Comparison of ENCODE assay signal across 9 cellular contexts in the genomic region with DNA sequence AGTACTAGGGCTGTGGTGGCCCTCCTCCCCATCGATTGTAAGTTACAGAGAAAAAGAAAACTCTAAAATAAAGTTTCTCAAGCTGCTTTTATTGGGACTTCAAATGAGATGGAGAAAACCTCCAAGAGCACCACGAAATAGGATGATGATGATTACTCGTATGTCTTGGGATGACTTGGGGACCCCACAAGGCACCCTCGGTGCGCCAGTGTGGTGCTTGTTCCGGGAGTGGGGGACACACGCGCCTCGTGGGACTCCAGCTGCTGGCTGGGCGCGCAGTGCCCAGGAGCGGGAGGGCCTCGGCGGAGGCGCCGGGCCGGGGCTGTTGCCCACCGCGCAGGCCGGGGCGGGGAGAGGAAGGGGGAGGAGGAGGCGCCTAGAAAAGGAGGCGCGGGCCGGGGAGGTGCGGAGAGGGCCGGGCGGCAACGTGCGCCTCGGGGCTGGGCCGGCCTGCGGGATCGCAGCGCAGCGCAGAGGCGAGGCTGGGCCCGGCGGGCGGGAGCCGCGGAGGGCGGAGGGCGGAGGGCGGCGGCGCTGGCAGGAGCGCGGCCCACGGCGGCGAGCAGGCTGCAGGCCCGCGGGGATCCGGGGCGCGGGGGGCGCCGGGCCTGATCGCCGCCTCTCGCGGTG. TPM values are rescaled to one million over a fixed set of nuclear protein-coding genes. Genes with fewer than 3 reads are reported as not detected.
DNase-seq lines count a peak whose midpoint lies in the region; ATAC-seq and TF ChIP-seq lines count a peak whose summit lies in the region.
"Had no signal": no experiment of that assay in that cellular context is flagged by ENCODE, and none has a peak within 500 bp of the region (broad histone marks: within the 10 kb centered on the region; RNA-seq: fewer than 3 reads in every experiment).

A gene with protein sequence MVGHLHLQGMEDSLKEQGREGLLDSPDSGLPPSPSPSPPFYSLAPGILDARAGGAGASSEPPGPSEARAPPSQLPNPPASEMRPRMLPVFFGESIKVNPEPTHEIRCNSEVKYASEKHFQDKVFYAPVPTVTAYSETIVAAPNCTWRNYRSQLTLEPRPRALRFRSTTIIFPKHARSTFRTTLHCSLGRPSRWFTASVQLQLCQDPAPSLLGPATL (plus strand): TSS at position 408 of the 630 bp plus-strand sequence. CDS start 337 bp downstream, outside the sequence.

- H3K27me3 ChIP-seq in right atrium auricular region (no peaks in the 10 kb centered on the region), ectodermal cell (ENCODE audit: control insufficient read depth, insufficient read depth, low read length, poor library complexity, severe bottlenecking) (peaks cover 31% of the 10 kb centered on the region), upper lobe of left lung (peaks cover 0 to 18% (median 6%) of the 10 kb centered on the region in 4 donors), MM.1S (replicated peaks; ENCODE audit: insufficient read depth, low read length) (0 out of 2 replicates have a peak, but pooled peaks cover 7% of the 10 kb centered on the region)
- peaks cover 0 to 8% of the 10 kb centered on the region in 2 donors for H3K27me3 ChIP-seq in naive thymus-derived CD4-positive, alpha-beta T cell (ENCODE audit: control insufficient read depth in 2 of 2, insufficient read depth in 2 of 2, low read length in 2 of 2)

- H3K9me3 ChIP-seq in right atrium auricular region, result no peaks in the 10 kb centered on the region
- H3K9me3 ChIP-seq in ectodermal cell (ENCODE audit: control insufficient read depth, low read length), result no peaks in the 10 kb centered on the region
- H3K9me3 ChIP-seq in mucosa of descending colon, result no peaks in the 10 kb centered on the region
- H3K9me3 ChIP-seq in upper lobe of left lung, result no peaks in the 10 kb centered on the region
- H3K9me3 ChIP-seq in MM.1S (replicated peaks; ENCODE audit: insufficient read depth, low read length), result no peaks in the 10 kb centered on the region
- H3K9me3 ChIP-seq in naive thymus-derived CD4-positive, alpha-beta T cell (ENCODE audit: control insufficient read depth in 2 of 3, low read length in 3 of 3), result no peaks in the 10 kb centered on the region

- no peak within 1 kb of the TSS for H2AFZ ChIP-seq in MM.1S (ENCODE audit: low read length)

- no peak for TF ChIP-seq EP300 in upper lobe of left lung (IDR thresholded peaks at IDR 0.05)

- H3K36me3 ChIP-seq in right atrium auricular region, result no peaks in the 10 kb centered on the region
- H3K36me3 ChIP-seq in ectodermal cell (ENCODE audit: control insufficient read depth, insufficient read depth, low read length), result no peaks in the 10 kb centered on the region
- no peaks in the 10 kb centered on the region for H3K36me3 ChIP-seq in mucosa of descending colon (ENCODE audit: low read depth)
- H3K36me3 ChIP-seq in upper lobe of left lung, result no peaks in the 10 kb centered on the region
- no peaks in the 10 kb centered on the region for H3K36me3 ChIP-seq in MM.1S (replicated peaks; ENCODE audit: insufficient read depth, low read length)
- H3K36me3 ChIP-seq in naive thymus-derived CD4-positive, alpha-beta T cell (ENCODE audit: control insufficient read depth in 2 of 3, insufficient read depth in 3 of 3, low read length in 3 of 3), result no peaks in the 10 kb centered on the region

- H3K4me3 ChIP-seq in right atrium auricular region (peak within 1 kb of the TSS in 1 of 2 donors; percentile 44), ectodermal cell (ENCODE audit: insufficient read depth, low read depth, low read length) (peak within 1 kb of the TSS; percentile 37), mucosa of descending colon (peak within 1 kb of the TSS; percentile 22), upper lobe of left lung (peak within 1 kb of the TSS in 3 of 4 donors; percentile 28 to 46 (median 43)), MM.1S (ENCODE audit: low read length) (no peak within 1 kb of the TSS)
- no peak within 1 kb of the TSS for H3K4me3 ChIP-seq in naive thymus-derived CD4-positive, alpha-beta T cell (ENCODE audit: low read length)

- DNase-seq in Right ventricle myocardium inferior (ENCODE audit: missing footprints) (no peak), right atrium auricular region (ENCODE audit: low spot score) (no peak), mucosa of descending colon (peak in 2 of 3 donors; percentile 64 to 80), upper lobe of left lung (peak in 1 of 2 donors; percentile 86), SK-N-DZ (ENCODE audit: low spot score) (no peak), MM.1S (no peak)
- DNase-seq in naive thymus-derived CD4-positive, alpha-beta T cell, result no peak
- DNase-seq: NCI-H1694 treated with DMSO at 0.1 percent for 48 hours had no signal

- 5 to 6% methylated on average over 63 of the region's 63 CpGs for WGBS in ectodermal cell, 2 experiments
- WGBS in upper lobe of left lung, 2 donors, result 7 to 15% methylated on average over 20 to 25 of the region's 63 CpGs

- TF ChIP-seq CTCF in right atrium auricular region (IDR thresholded peaks at IDR 0.05), result no peak
- no peak for TF ChIP-seq CTCF in mucosa of descending colon (IDR thresholded peaks at IDR 0.05)
- no peak for TF ChIP-seq CTCF in upper lobe of left lung (IDR thresholded peaks at IDR 0.05)
- no peak for TF ChIP-seq CTCF in MM.1S (IDR thresholded peaks at IDR 0.05; ENCODE audit: low read length)

- peak within 1 kb of the TSS in 2 of 10 donors; percentile 63 to 66 for H3K4me3 Mint-ChIP-seq in naive thymus-derived CD4-positive, alpha-beta T cell

- no peaks in the 10 kb centered on the region for H4K20me1 ChIP-seq in MM.1S (ENCODE audit: insufficient read depth, low read length)

- no peaks in the 10 kb centered on the region for H3K79me2 ChIP-seq in MM.1S (ENCODE audit: low read length)

- intact Hi-C loops in Right ventricle myocardium inferior (cut with DNase I), result no loop called here
- intact Hi-C loops in mucosa of descending colon (cut with DNase I, micrococcal nuclease), result no loop called here
- intact Hi-C loops in naive thymus-derived CD4-positive, alpha-beta T cell (cut with micrococcal nuclease), result no loop called here

- H3K4me1 Mint-ChIP-seq in naive thymus-derived CD4-positive, alpha-beta T cell, result peaks cover 0 to 9% (median 5%) of the 10 kb centered on the region in 7 donors

- TF ChIP-seq POLR2A in upper lobe of left lung (IDR thresholded peaks at IDR 0.05), result no peak

- no peak within 1 kb of the TSS for H3K9ac ChIP-seq in MM.1S (ENCODE audit: low read length)

- H3K4me2 ChIP-seq in MM.1S (ENCODE audit: low read depth, low read length), result no peak within 1 kb of the TSS

- H3K9me3 Mint-ChIP-seq in naive thymus-derived CD4-positive, alpha-beta T cell, result no peaks in the 10 kb centered on the region

- H3K9me2 ChIP-seq in MM.1S (replicated peaks; ENCODE audit: insufficient read depth, low read length), result no peaks in the 10 kb centered on the region

- POLR2A ChIA-PET in naive thymus-derived CD4-positive, alpha-beta T cell (lab: Charles Lee), result no interaction called here

- no peak within 1 kb of the TSS for H3K27ac Mint-ChIP-seq in naive thymus-derived CD4-positive, alpha-beta T cell

- H3K27me3 Mint-ChIP-seq in naive thymus-derived CD4-positive, alpha-beta T cell, result peaks cover 35 to 56% (median 40%) of the 10 kb centered on the region in 5 donors

- peaks cover 0 to 22% of the 10 kb centered on the region in 2 donors for H3K4me1 ChIP-seq in right atrium auricular region
- H3K4me1 ChIP-seq in ectodermal cell (ENCODE audit: control insufficient read depth, insufficient read depth, low read length), result peaks cover 17% of the 10 kb centered on the region
- peaks cover 14% of the 10 kb centered on the region for H3K4me1 ChIP-seq in mucosa of descending colon (ENCODE audit: low read depth)
- H3K4me1 ChIP-seq in upper lobe of left lung, result peaks cover 17 to 23% (median 20%) of the 10 kb centered on the region in 4 donors
- H3K4me1 ChIP-seq in MM.1S (ENCODE audit: low read length), result no peaks in the 10 kb centered on the region
- H3K4me1 ChIP-seq in naive thymus-derived CD4-positive, alpha-beta T cell (ENCODE audit: control insufficient read depth in 2 of 2, insufficient read depth in 2 of 2, low read length in 2 of 2), result no peaks in the 10 kb centered on the region

- CTCF ChIA-PET in naive thymus-derived CD4-positive, alpha-beta T cell (lab: Charles Lee), result no interaction called here

- ATAC-seq in Right ventricle myocardium inferior, result peak; percentile 64
- peak; percentile 68 for ATAC-seq in mucosa of descending colon
- peak in 1 of 2 donors; percentile 68 for ATAC-seq in upper lobe of left lung (ENCODE audit: low FRiP score in 2 of 2)
- no peak for ATAC-seq in naive thymus-derived CD4-positive, alpha-beta T cell

- no peaks in the 10 kb centered on the region for H3F3A ChIP-seq in MM.1S (ENCODE audit: insufficient read depth, low read length)

- no peaks in the 10 kb centered on the region for H3K36me3 Mint-ChIP-seq in naive thymus-derived CD4-positive, alpha-beta T cell

- no peak within 1 kb of the TSS for H3K27ac ChIP-seq in right atrium auricular region
- H3K27ac ChIP-seq in ectodermal cell (ENCODE audit: insufficient read depth, low read depth, low read length, poor library complexity, severe bottlenecking), result no peak within 1 kb of the TSS
- no peak within 1 kb of the TSS for H3K27ac ChIP-seq in upper lobe of left lung
- H3K27ac ChIP-seq in MM.1S (ENCODE audit: low read length), result no peak within 1 kb of the TSS
- no peak within 1 kb of the TSS for H3K27ac ChIP-seq in naive thymus-derived CD4-positive, alpha-beta T cell (ENCODE audit: low read depth, low read length)

RNA-seq across cellular contexts. Expression of the gene that starts here (rescaled TPM):
- total RNA-seq in Right ventricle myocardium inferior (0.19 TPM), right atrium auricular region (under 1 TPM; 0.41 to 0.59 TPM), mucosa of descending colon (10 to 100 TPM; 18.0 to 74.5 (median 36.0) TPM), upper lobe of left lung (under 1 TPM in 3 of 6 donors, not detected in 3; 0.30 to 0.67 (median 0.66) TPM)
- polyA plus RNA-seq in ectodermal cell (2013, experiment 1 of 4), result 2.1 TPM
- 2.6 TPM for polyA plus RNA-seq in ectodermal cell (2013, experiment 2 of 4)
- polyA plus RNA-seq in ectodermal cell (2013, experiment 3 of 4), result 3.4 TPM
- 3.8 TPM for polyA plus RNA-seq in ectodermal cell (2013, experiment 4 of 4)
- 2.3 and 2.8 TPM in 2 replicates for polyA plus RNA-seq in SK-N-DZ (2014; cell fraction: cytosol; rRNA removed)
- polyA plus RNA-seq in SK-N-DZ (2014; cell fraction: nucleus; rRNA removed), result 3.5 and 4.8 TPM in 2 replicates
- not detected for total RNA-seq in naive thymus-derived CD4-positive, alpha-beta T cell
- under 1 TPM in 1 of 2 donors, not detected in 1; 0.09 TPM for polyA plus RNA-seq in naive thymus-derived CD4-positive, alpha-beta T cell

Comparison
In these comparisons a context has a peak if more than half of its experiments do, and no peak if none do; other contexts are left out.
1. RNA of the gene that starts here (total RNA-seq): 18.0 to 74.5 TPM in mucosa of descending colon; 0.41 to 0.59 TPM in right atrium auricular region, 0.30 to 0.67 TPM in upper lobe of left lung, 0.19 TPM in Right ventricle myocardium inferior (single experiment) and not detected in naive thymus-derived CD4-positive, alpha-beta T cell; every median in the first group is over 10 times any median in the second.
2. Peak in ATAC-seq in Right ventricle myocardium inferior; RNA of the gene not detected or under 1 TPM.
3. DNase-seq: peak in mucosa of descending colon (2 of 3); none in Right ventricle myocardium inferior (single experiment), right atrium auricular region (single experiment), SK-N-DZ (single experiment), MM.1S (single experiment) and naive thymus-derived CD4-positive, alpha-beta T cell (0 of 9).
4. H3K4me3 ChIP-seq: peak in ectodermal cell (single experiment), mucosa of descending colon (single experiment) and upper lobe of left lung (3 of 4); none in MM.1S (single experiment) and naive thymus-derived CD4-positive, alpha-beta T cell (single experiment).